In genomic region chr11:15091620-15092019, GRCh38 we compare ENCODE assay signal across 23 cellular contexts. TPM values are rescaled to one million over a fixed set of nuclear protein-coding genes. Genes with fewer than 3 reads are reported as not detected.
"Had no signal": no experiment of that assay in that cellular context is flagged by ENCODE, and none has a peak within 500 bp of the region (broad histone marks: within the 10 kb centered on the region; RNA-seq: fewer than 3 reads in every experiment).

No MANE protein-coding gene starts in this region.

- H3K4me3 ChIP-seq: lung, smooth muscle cell, thoracic aorta, upper lobe of left lung had no signal

- ATAC-seq: activated naive CD8-positive, alpha-beta T cell treated with anti-CD3 and anti-CD28 coated beads, Interleukin-2, amount 50 U/mL, for 24 hours; sciatic nerve had no signal

- H3K36me3 ChIP-seq: thoracic aorta, upper lobe of left lung had no signal

- H3K4me1 ChIP-seq: parathyroid adenoma, upper lobe of left lung had no signal

- H3K4me1 Mint-ChIP-seq: activated naive CD4-positive, alpha-beta T cell treated with anti-CD3 and anti-CD28 coated beads, Interleukin-2, amount 10 ng/mL, durations not matched to agents 7 days and 5 days; activated naive CD8-positive, alpha-beta T cell treated with anti-CD3 and anti-CD28 coated beads, Interleukin-2, amount 50 U/mL, for 24 hours; brain; mesothelial cell of epicardium; stimulated activated effector memory CD8-positive, alpha-beta T cell treated with anti-CD3 and anti-CD28 coated beads, Interleukin-12 subunit alpha, Interleukin-12 subunit beta, amount 100 ng/mL, for 72 hours had no signal

- H3K4me3 Mint-ChIP-seq: activated CD4-positive, alpha-beta memory T cell treated with anti-CD3 and anti-CD28 coated beads, Interleukin-2, amount 10 ng/mL, durations not matched to agents 7 days and 5 days; activated naive CD4-positive, alpha-beta T cell treated with anti-CD3 and anti-CD28 coated beads, Interleukin-2, amount 10 ng/mL, durations not matched to agents 7 days and 5 days; activated naive CD8-positive, alpha-beta T cell treated with anti-CD3 and anti-CD28 coated beads, Interleukin-2, amount 50 U/mL, for 24 hours; activated T-cell treated with anti-CD3 and anti-CD28 coated beads, Interleukin-2, amount 50 U/mL, for 24 hours; brain; mesothelial cell of epicardium; natural killer cell treated with Interleukin-12 subunit alpha and Interleukin-12 subunit beta and Interleukin-15 and Interleukin-18, amount 100 ng/mL, for 72 hours; stimulated activated effector memory CD8-positive, alpha-beta T cell treated with anti-CD3 and anti-CD28 coated beads, Interleukin-12 subunit alpha, Interleukin-12 subunit beta, amount 100 ng/mL, for 72 hours; T-helper 2 cell treated with Interferon-gamma antibody and Interleukin-4, amounts not matched to agents 5 μg/mL and 100 μg/mL, for 36 hours had no signal

- H3K27ac Mint-ChIP-seq: activated CD4-positive, alpha-beta memory T cell treated with anti-CD3 and anti-CD28 coated beads, Interleukin-2, amount 10 ng/mL, durations not matched to agents 7 days and 5 days; activated naive CD4-positive, alpha-beta T cell treated with anti-CD3 and anti-CD28 coated beads, Interleukin-2, amount 10 ng/mL, durations not matched to agents 7 days and 5 days; activated naive CD8-positive, alpha-beta T cell treated with anti-CD3 and anti-CD28 coated beads, Interleukin-2, amount 50 U/mL, for 24 hours; activated T-cell treated with anti-CD3 and anti-CD28 coated beads, Interleukin-2, amount 50 U/mL, for 24 hours; brain; mesothelial cell of epicardium; natural killer cell treated with Interleukin-12 subunit alpha and Interleukin-12 subunit beta and Interleukin-15 and Interleukin-18, amount 100 ng/mL, for 72 hours; stimulated activated effector memory CD8-positive, alpha-beta T cell treated with anti-CD3 and anti-CD28 coated beads, Interleukin-12 subunit alpha, Interleukin-12 subunit beta, amount 100 ng/mL, for 72 hours; T-helper 2 cell treated with Interferon-gamma antibody and Interleukin-4, amounts not matched to agents 5 μg/mL and 100 μg/mL, for 36 hours had no signal

- H3K79me2 ChIP-seq: parathyroid adenoma had no signal

- H3K9me3 Mint-ChIP-seq: activated CD4-positive, alpha-beta memory T cell treated with anti-CD3 and anti-CD28 coated beads, Interleukin-2, amount 10 ng/mL, durations not matched to agents 7 days and 5 days; activated naive CD4-positive, alpha-beta T cell treated with anti-CD3 and anti-CD28 coated beads, Interleukin-2, amount 10 ng/mL, durations not matched to agents 7 days and 5 days; activated naive CD8-positive, alpha-beta T cell treated with anti-CD3 and anti-CD28 coated beads, Interleukin-2, amount 50 U/mL, for 24 hours; activated T-cell treated with anti-CD3 and anti-CD28 coated beads, Interleukin-2, amount 50 U/mL, for 24 hours; natural killer cell treated with Interleukin-12 subunit alpha and Interleukin-12 subunit beta and Interleukin-15 and Interleukin-18, amount 100 ng/mL, for 72 hours; stimulated activated effector memory CD8-positive, alpha-beta T cell treated with anti-CD3 and anti-CD28 coated beads, Interleukin-12 subunit alpha, Interleukin-12 subunit beta, amount 100 ng/mL, for 72 hours; T-helper 2 cell treated with Interferon-gamma antibody and Interleukin-4, amounts not matched to agents 5 μg/mL and 100 μg/mL, for 36 hours had no signal

- H3K27me3 ChIP-seq: upper lobe of left lung had no signal

- DNase-seq: activated CD4-positive, alpha-beta memory T cell treated with anti-CD3 and anti-CD28 coated beads, Interleukin-2, amount 10 ng/mL, durations not matched to agents 7 days and 5 days; activated CD4-positive, alpha-beta T cell treated with anti-CD3 and anti-CD28 coated beads for 4 hours; activated naive CD4-positive, alpha-beta T cell treated with anti-CD3 and anti-CD28 coated beads, Interleukin-2, amount 10 ng/mL, durations not matched to agents 7 days and 5 days; activated naive CD8-positive, alpha-beta T cell treated with anti-CD3 and anti-CD28 coated beads, Interleukin-2, amount 50 U/mL, for 24 hours; activated T-cell treated with anti-CD3 and anti-CD28 coated beads, Interleukin-2, amount 50 U/mL, for 24 hours; anterior cingulate cortex; foreskin melanocyte; glutamatergic neuron; hypothalamus; islet precursor cell; stimulated activated CD4-positive, alpha-beta T cell treated with anti-CD3 and anti-CD28 coated beads, Interleukin-4, amount 100 ng/mL, for 24 hours; upper lobe of left lung had no signal

- H3K27ac ChIP-seq: parathyroid adenoma, thoracic aorta, upper lobe of left lung had no signal

- H3K9ac ChIP-seq: parathyroid adenoma had no signal

- H3K9me3 ChIP-seq: thoracic aorta, upper lobe of left lung had no signal

- H3K4me2 ChIP-seq: smooth muscle cell had no signal

- H3K36me3 Mint-ChIP-seq: activated naive CD4-positive, alpha-beta T cell treated with anti-CD3 and anti-CD28 coated beads, Interleukin-2, amount 10 ng/mL, durations not matched to agents 7 days and 5 days; brain; mesothelial cell of epicardium; natural killer cell treated with Interleukin-12 subunit alpha and Interleukin-12 subunit beta and Interleukin-15 and Interleukin-18, amount 100 ng/mL, for 72 hours; stimulated activated effector memory CD8-positive, alpha-beta T cell treated with anti-CD3 and anti-CD28 coated beads, Interleukin-12 subunit alpha, Interleukin-12 subunit beta, amount 100 ng/mL, for 72 hours had no signal

- H2AFZ ChIP-seq: parathyroid adenoma had no signal

RNA-seq across cellular contexts. Expression of gene CALCB, which starts 18.2 kb away (rescaled TPM):
- total RNA-seq: dermis microvascular lymphatic vessel endothelial cell, mesothelial cell of epicardium, sciatic nerve, smooth muscle cell had no signal

RNA-seq across cellular contexts. Expression of gene INSC, which starts 23.1 kb away (rescaled TPM):
- total RNA-seq: dermis microvascular lymphatic vessel endothelial cell, mesothelial cell of epicardium, smooth muscle cell had no signal
